In the genomic region with DNA sequence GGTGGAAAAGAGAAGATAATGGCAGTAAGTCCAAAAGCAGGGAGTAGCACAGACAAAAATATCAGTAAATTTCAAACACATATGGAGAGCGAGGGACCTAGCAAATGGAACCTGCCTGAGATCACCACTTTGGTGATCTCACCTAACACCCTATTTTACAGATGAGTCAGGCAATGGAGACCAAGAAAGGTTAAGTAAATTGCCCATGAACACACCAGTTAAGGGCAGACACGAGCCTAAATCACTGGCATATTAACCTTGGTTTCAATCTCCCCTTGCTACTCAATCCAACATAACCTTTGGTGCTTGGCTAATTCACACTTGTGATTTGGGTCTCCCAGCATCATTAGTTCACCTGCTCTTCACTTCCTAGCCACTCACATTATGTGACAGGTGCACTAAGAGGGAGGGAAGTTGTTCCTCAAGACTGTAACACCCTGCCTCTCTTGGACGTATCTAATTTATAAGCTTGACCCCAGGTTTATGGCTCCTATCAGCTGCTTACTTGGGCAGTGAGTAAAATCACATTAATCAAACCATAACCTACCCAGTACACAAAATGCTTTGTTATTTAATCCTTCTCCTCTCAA, we compare ENCODE assay signal across 16 cellular contexts.
"Had no signal": no experiment of that assay in that cellular context is flagged by ENCODE, and none has a peak within 500 bp of the region (broad histone marks: within the 10 kb centered on the region; RNA-seq: fewer than 3 reads in every experiment).

No MANE protein-coding gene starts in this region.

- H3K36me3 ChIP-seq: gastrocnemius medialis, suprapubic skin had no signal

- H3K4me3 Mint-ChIP-seq: activated CD8-positive, alpha-beta memory T cell treated with anti-CD3 and anti-CD28 coated beads, Interleukin-2, amount 10 ng/mL, durations not matched to agents 7 days and 5 days; activated naive CD8-positive, alpha-beta T cell treated with anti-CD3 and anti-CD28 coated beads, Interleukin-2, amount 10 ng/mL, durations not matched to agents 7 days and 5 days; activated T-cell treated with anti-CD3 and anti-CD28 coated beads, Interleukin-2, amount 50 U/mL, for 24 hours; natural killer cell treated with Interleukin-12 subunit alpha and Interleukin-12 subunit beta and Interleukin-15 and Interleukin-18, amount 100 ng/mL, for 72 hours; type B pancreatic cell had no signal

- H3K4me1 Mint-ChIP-seq: activated CD8-positive, alpha-beta memory T cell treated with anti-CD3 and anti-CD28 coated beads, Interleukin-2, amount 10 ng/mL, durations not matched to agents 7 days and 5 days; activated naive CD8-positive, alpha-beta T cell treated with anti-CD3 and anti-CD28 coated beads, Interleukin-2, amount 10 ng/mL, durations not matched to agents 7 days and 5 days had no signal

- H3K27ac Mint-ChIP-seq: activated CD8-positive, alpha-beta memory T cell treated with anti-CD3 and anti-CD28 coated beads, Interleukin-2, amount 10 ng/mL, durations not matched to agents 7 days and 5 days; activated naive CD8-positive, alpha-beta T cell treated with anti-CD3 and anti-CD28 coated beads, Interleukin-2, amount 10 ng/mL, durations not matched to agents 7 days and 5 days; activated T-cell treated with anti-CD3 and anti-CD28 coated beads, Interleukin-2, amount 50 U/mL, for 24 hours; natural killer cell treated with Interleukin-12 subunit alpha and Interleukin-12 subunit beta and Interleukin-15 and Interleukin-18, amount 100 ng/mL, for 72 hours; progenitor cell of endocrine pancreas; type B pancreatic cell had no signal

- H3K27me3 Mint-ChIP-seq: progenitor cell of endocrine pancreas, type B pancreatic cell had no signal

- H3K4me2 ChIP-seq: hepatocyte had no signal

- H3K27me3 ChIP-seq: gastrocnemius medialis, hepatocyte, suprapubic skin had no signal

- H3K4me3 ChIP-seq: gastrocnemius medialis, hepatocyte, suprapubic skin had no signal

- H2AFZ ChIP-seq: hepatocyte had no signal

- DNase-seq: activated CD4-positive, alpha-beta T cell treated with anti-CD3 and anti-CD28 coated beads, Interleukin-2, amount 50 U/mL, for 48 hours; activated CD4-positive, CD25-positive, alpha-beta regulatory T cell treated with anti-CD3 and anti-CD28 coated beads, Interleukin-2, amount 50 U/mL, for 72 hours; activated CD8-positive, alpha-beta memory T cell treated with anti-CD3 and anti-CD28 coated beads, Interleukin-2, amount 10 ng/mL, durations not matched to agents 7 days and 5 days; activated gamma-delta T cell treated with Interleukin-2 at 50 U/mL for 16 hours; activated naive CD8-positive, alpha-beta T cell treated with anti-CD3 and anti-CD28 coated beads, Interleukin-2, amount 10 ng/mL, durations not matched to agents 7 days and 5 days; activated T-cell treated with anti-CD3 and anti-CD28 coated beads, Interleukin-2, amount 50 U/mL, for 24 hours; aorta; gastrocnemius medialis; nucleus accumbens; stimulated activated CD4-positive, alpha-beta T cell treated with anti-CD3 and anti-CD28 coated beads, Interleukin-2, amount 100 ng/mL, for 24 hours; stimulated activated naive CD4-positive, alpha-beta T cell had no signal

- H3K27ac ChIP-seq: gastrocnemius medialis, suprapubic skin had no signal

- H3K9me3 ChIP-seq: gastrocnemius medialis, suprapubic skin had no signal

- H3K36me3 Mint-ChIP-seq: activated CD8-positive, alpha-beta memory T cell treated with anti-CD3 and anti-CD28 coated beads, Interleukin-2, amount 10 ng/mL, durations not matched to agents 7 days and 5 days; activated naive CD8-positive, alpha-beta T cell treated with anti-CD3 and anti-CD28 coated beads, Interleukin-2, amount 10 ng/mL, durations not matched to agents 7 days and 5 days; natural killer cell treated with Interleukin-12 subunit alpha and Interleukin-12 subunit beta and Interleukin-15 and Interleukin-18, amount 100 ng/mL, for 72 hours had no signal

- H3K9me3 Mint-ChIP-seq: activated naive CD8-positive, alpha-beta T cell treated with anti-CD3 and anti-CD28 coated beads, Interleukin-2, amount 10 ng/mL, durations not matched to agents 7 days and 5 days; activated T-cell treated with anti-CD3 and anti-CD28 coated beads, Interleukin-2, amount 50 U/mL, for 24 hours; natural killer cell treated with Interleukin-12 subunit alpha and Interleukin-12 subunit beta and Interleukin-15 and Interleukin-18, amount 100 ng/mL, for 72 hours; type B pancreatic cell had no signal
